8 cellular contexts compared by ENCODE assay signal in genomic region chr11:73787643-73788537, GRCh38. TPM values are rescaled to one million over a fixed set of nuclear protein-coding genes. Genes with fewer than 3 reads are reported as not detected.
A peak's percentile ranks its signal among the peaks of the same experiment; 100 is the strongest.
DNase-seq lines count a peak whose midpoint lies in the region; ATAC-seq and TF ChIP-seq lines count a peak whose summit lies in the region.

Gene MRPL48, plus strand, starts transcription at chr11:73787874. Its CDS starts 98 bp downstream, at chr11:73787972.

- intact Hi-C loops in Calu3 (cut with micrococcal nuclease; ENCODE audit: unreplicated experiment) (no loop called here), OCI-LY7 (cut with micrococcal nuclease; ENCODE audit: unreplicated experiment) (loop anchor here (1.0 to 10.0 kb wide), 3 partner anchors 27 to 197 kb away; partner anchors contain the start of genes COA4, PAAF1, RAB6A and UCP2)

- CTCF ChIA-PET in Calu3 (lab: Charles Lee) = interaction anchor here (0.6 to 1.4 kb wide), 8 partner anchors 8 to 1120 kb away, joined by 3 to 7 read pairs (median 5); no protein-coding TSS in a partner anchor
- CTCF ChIA-PET in OCI-LY7 (lab: Charles Lee; ENCODE audit: unreplicated experiment) = no interaction called here

- TF ChIP-seq CTCF in Calu3 (IDR thresholded peaks at IDR 0.05; ENCODE audit: unreplicated experiment) = no peak
- no peak for TF ChIP-seq CTCF in OCI-LY7 (conservative IDR thresholded peaks at IDR 0.05; ENCODE audit: low read length)
- no peak for TF ChIP-seq CTCF in epithelial cell of proximal tubule (conservative IDR thresholded peaks at IDR 0.05; ENCODE audit: low read depth, low read length)

- peak; percentile 93 for DNase-seq in Calu3
- peak; percentile 83 for DNase-seq in HuH-7.5 (ENCODE audit: low spot score)
- peak; percentile 92 for DNase-seq in OCI-LY7 (ENCODE audit: low spot score)
- peak; percentile 85 for DNase-seq in activated T-cell treated with anti-CD3 and anti-CD28 coated beads for 24 hours (ENCODE audit: low read depth)
- DNase-seq in epithelial cell of proximal tubule (ENCODE audit: low read depth) = peak; percentile 70
- peak; percentile 89 for DNase-seq in mucosa of gallbladder (ENCODE audit: low spot score)
- DNase-seq in stimulated activated CD8-positive, alpha-beta memory T cell treated with anti-CD3 and anti-CD28 coated beads, Interleukin-4, amount 100 ng/mL, for 4 hours (ENCODE audit: low read depth in 2 of 2, low spot score in 1 of 2) = peak; percentile 59 to 80

- ATAC-seq in GM21515 (IDR thresholded peaks at IDR 0.05; ENCODE audit: unreplicated experiment) = peak; percentile 90

- H3K36me3 Mint-ChIP-seq in Calu3 (ENCODE audit: insufficient read depth, unreplicated experiment) = peaks cover 27% of the 10 kb centered on the region

- peak within 1 kb of the TSS; percentile 92 for H3K27ac ChIP-seq in OCI-LY7 (ENCODE audit: low read depth, low read length, poor library complexity, severe bottlenecking)

- H3K36me3 ChIP-seq in OCI-LY7 (ENCODE audit: insufficient read depth, low read length) = peaks cover 11% of the 10 kb centered on the region; the same call in 1 of the 2 replicates

- H3K4me3 ChIP-seq in OCI-LY7 (ENCODE audit: low read depth, low read length, poor library complexity, severe bottlenecking) (peak within 1 kb of the TSS; percentile 77), epithelial cell of proximal tubule (ENCODE audit: low read depth, low read length) (peak within 1 kb of the TSS; percentile 83)

- H3K9me3 Mint-ChIP-seq in Calu3 (ENCODE audit: low read depth, unreplicated experiment) = no peaks in the 10 kb centered on the region

- peak within 1 kb of the TSS; percentile 55 for H3K27ac Mint-ChIP-seq in Calu3 (ENCODE audit: unreplicated experiment)

- H2AFZ ChIP-seq in OCI-LY7 (ENCODE audit: low read length) = peak within 1 kb of the TSS; percentile 86

- H3K4me2 ChIP-seq in OCI-LY7 (ENCODE audit: low read length) = peak within 1 kb of the TSS; percentile 90

- peaks cover 39% of the 10 kb centered on the region for H3K79me2 ChIP-seq in OCI-LY7 (ENCODE audit: insufficient read depth, low read depth, low read length)

- no peaks in the 10 kb centered on the region for H4K20me1 ChIP-seq in OCI-LY7 (ENCODE audit: insufficient read depth, low read length)

- H3K9me3 ChIP-seq in OCI-LY7 (ENCODE audit: low read length) = no peaks in the 10 kb centered on the region

- H3K27me3 Mint-ChIP-seq in Calu3 (ENCODE audit: unreplicated experiment) = no peaks in the 10 kb centered on the region

- BruUV-seq in Calu3 (replicated peaks; lab: Mats Ljungman, UMichigan) = TSS peak; percentile 90
- TSS peak; percentile 97 for BruUV-seq in OCI-LY7 (replicated peaks; lab: Mats Ljungman, UMichigan)

- peaks cover 49% of the 10 kb centered on the region for H3K4me1 ChIP-seq in OCI-LY7 (ENCODE audit: insufficient read depth, low read length, poor library complexity, severe bottlenecking)

- POLR2A ChIA-PET in OCI-LY7 (lab: Charles Lee) = interaction anchor here (0.6 to 2.1 kb wide), 14 partner anchors 8 to 1545 kb away, joined by 3 to 17 read pairs (median 4); partner anchors contain the start of gene RAB6A

- H3K4me1 Mint-ChIP-seq in Calu3 (ENCODE audit: low read depth, unreplicated experiment) = peaks cover 23% of the 10 kb centered on the region

- no peaks in the 10 kb centered on the region for H3K9me2 ChIP-seq in OCI-LY7 (ENCODE audit: insufficient read depth, low read length)

- H3K4me3 Mint-ChIP-seq in Calu3 (ENCODE audit: low read depth, unreplicated experiment) = peak within 1 kb of the TSS; percentile 80

RNA-seq across cellular contexts. Expression of gene MRPL48, which starts in this region (rescaled TPM):
- total RNA-seq in Calu3 (2022) (37.5 and 44.5 TPM in 2 replicates), OCI-LY7 (2022) (63.9 and 64.4 TPM in 2 replicates), epithelial cell of proximal tubule (49.4 and 50.5 TPM in 2 replicates), mucosa of gallbladder (28.1 TPM)
- 167 and 180 TPM in 2 replicates for total RNA-seq in OCI-LY7 (2014; rRNA removed; shearing (Covaris generic))

Comparison
In these comparisons a context has a peak if more than half of its experiments do, and no peak if none do; other contexts are left out.
1. Peak in every context shown above with its lines: DNase-seq, ATAC-seq, H3K4me3 ChIP-seq and H3K27ac ChIP-seq.